Comparison of ENCODE assay signal across 8 cellular contexts in the genomic region with DNA sequence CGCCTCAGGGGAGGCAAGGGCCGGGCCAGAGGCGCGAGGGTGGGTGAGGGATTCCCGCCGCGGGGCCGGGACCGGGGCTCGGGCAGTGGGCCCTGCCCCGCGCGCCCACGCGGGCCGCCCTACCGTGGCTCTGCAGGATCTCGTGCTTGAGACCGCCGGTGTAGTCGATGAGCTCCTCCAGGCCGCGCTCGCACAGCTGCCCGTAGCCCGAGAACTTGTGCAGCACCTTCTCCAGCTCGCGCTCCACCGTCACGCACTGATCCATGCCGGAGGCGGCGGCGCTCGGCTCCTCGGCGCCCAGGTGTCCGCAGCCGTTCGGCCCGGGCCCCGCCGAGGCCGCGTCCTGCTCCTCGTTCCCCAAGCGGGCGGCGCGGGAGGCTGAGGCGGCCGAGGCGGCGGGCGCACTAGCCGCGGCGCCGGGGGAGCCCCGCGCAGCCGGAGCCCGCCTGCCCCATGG. TPM values are rescaled to one million over a fixed set of nuclear protein-coding genes. Genes with fewer than 3 reads are reported as not detected.
DNase-seq lines count a peak whose midpoint lies in the region; ATAC-seq and TF ChIP-seq lines count a peak whose summit lies in the region.
"Not testable (repeated sequence)": the region's sequence is repeated elsewhere in the genome, so short reads cannot be mapped to it uniquely, and the experiment has no call there.

No MANE protein-coding gene starts in this region.

- TF ChIP-seq POLR2A in gastroesophageal sphincter (IDR thresholded peaks at IDR 0.05) = not testable (repeated sequence)

- CTCF ChIA-PET in CD4-positive, alpha-beta memory T cell (lab: Charles Lee; ENCODE audit: partially characterized antibody); T-cell (lab: Charles Lee); naive thymus-derived CD4-positive, alpha-beta T cell (lab: Charles Lee): not testable (repeated sequence)

- not testable (repeated sequence) for H3K27me3 Mint-ChIP-seq in CD4-positive, alpha-beta memory T cell; T-cell; activated naive CD8-positive, alpha-beta T cell treated with anti-CD3 and anti-CD28 coated beads, Interleukin-2, amount 10 ng/mL, durations not matched to agents 7 days and 5 days; naive thymus-derived CD4-positive, alpha-beta T cell

- not testable (repeated sequence) for H3K27me3 ChIP-seq in CD4-positive, alpha-beta memory T cell (ENCODE audit: insufficient read depth, low read length); gastroesophageal sphincter; naive thymus-derived CD4-positive, alpha-beta T cell (ENCODE audit: control insufficient read depth in 2 of 2, insufficient read depth in 2 of 2, low read length in 2 of 2)

- no CpG with 5 or more reads among the region's 63 CpGs for WGBS in gastroesophageal sphincter (ENCODE audit: low coverage in 1 of 2), 2 donors

- POLR2A ChIA-PET in CD4-positive, alpha-beta memory T cell (lab: Charles Lee; ENCODE audit: partially characterized antibody); T-cell (lab: Charles Lee); activated naive CD8-positive, alpha-beta T cell treated with anti-CD3 and anti-CD28 coated beads, Interleukin-2, amount 10 ng/mL, durations not matched to agents 7 days and 5 days (lab: Charles Lee); naive thymus-derived CD4-positive, alpha-beta T cell (lab: Charles Lee): not testable (repeated sequence)

- not testable (repeated sequence) for H3K4me1 ChIP-seq in CD4-positive, alpha-beta memory T cell (ENCODE audit: insufficient read depth, low read length); gastroesophageal sphincter; naive thymus-derived CD4-positive, alpha-beta T cell (ENCODE audit: control insufficient read depth in 2 of 2, insufficient read depth in 2 of 2, low read length in 2 of 2)

- TF ChIP-seq EP300 in gastroesophageal sphincter (IDR thresholded peaks at IDR 0.05) = not testable (repeated sequence)

- not testable (repeated sequence) for H3K4me1 Mint-ChIP-seq in CD4-positive, alpha-beta memory T cell; activated naive CD8-positive, alpha-beta T cell treated with anti-CD3 and anti-CD28 coated beads, Interleukin-2, amount 10 ng/mL, durations not matched to agents 7 days and 5 days
- peaks cover 6 to 12% (median 9%) of the 10 kb centered on the region in 3 donors for H3K4me1 Mint-ChIP-seq in T-cell
- H3K4me1 Mint-ChIP-seq in naive thymus-derived CD4-positive, alpha-beta T cell = peaks cover 0 to 16% (median 11%) of the 10 kb centered on the region in 7 donors

- intact Hi-C loops in CD4-positive, alpha-beta memory T cell (cut with micrococcal nuclease); naive thymus-derived CD4-positive, alpha-beta T cell (cut with micrococcal nuclease): not testable (repeated sequence)

- H3K9me3 Mint-ChIP-seq in CD4-positive, alpha-beta memory T cell; T-cell; activated naive CD8-positive, alpha-beta T cell treated with anti-CD3 and anti-CD28 coated beads, Interleukin-2, amount 10 ng/mL, durations not matched to agents 7 days and 5 days; naive thymus-derived CD4-positive, alpha-beta T cell: not testable (repeated sequence)

- ATAC-seq in GM21381 (IDR thresholded peaks at IDR 0.05; ENCODE audit: unreplicated experiment) (peak; percentile 33), HG03354 (IDR thresholded peaks at IDR 0.05; ENCODE audit: poor library complexity, severe bottlenecking, unreplicated experiment) (peak; percentile 45), T-cell (replicated peaks in 1 of 4) (peak; percentile 36 to 42 (median 42)), gastroesophageal sphincter (peak; percentile 8)
- ATAC-seq in activated naive CD8-positive, alpha-beta T cell treated with anti-CD3 and anti-CD28 coated beads, Interleukin-2, amount 10 ng/mL, durations not matched to agents 7 days and 5 days (ENCODE audit: low read depth) = peak; percentile 26
- peak; percentile 33 for ATAC-seq in naive thymus-derived CD4-positive, alpha-beta T cell

- peak overlapping the region; percentile 56 for H3K27ac ChIP-seq in CD4-positive, alpha-beta memory T cell (ENCODE audit: low read depth, low read length)
- peak overlapping the region; percentile 91 to 100 (median 96) for H3K27ac ChIP-seq in gastroesophageal sphincter
- peak overlapping the region; percentile 78 for H3K27ac ChIP-seq in naive thymus-derived CD4-positive, alpha-beta T cell (ENCODE audit: low read depth, low read length)

- TF ChIP-seq CTCF in gastroesophageal sphincter (IDR thresholded peaks at IDR 0.05) = not testable (repeated sequence)

- not testable (repeated sequence) for H3K9me3 ChIP-seq in CD4-positive, alpha-beta memory T cell (ENCODE audit: control insufficient read depth in 1 of 2, low read length in 2 of 2); gastroesophageal sphincter; naive thymus-derived CD4-positive, alpha-beta T cell (ENCODE audit: control insufficient read depth in 2 of 3, low read length in 3 of 3)

- peak overlapping the region in 5 of 7 donors; percentile 70 to 93 (median 78) for H3K27ac Mint-ChIP-seq in CD4-positive, alpha-beta memory T cell
- H3K27ac Mint-ChIP-seq in T-cell = peak overlapping the region; percentile 46 to 84
- peak overlapping the region; percentile 73 for H3K27ac Mint-ChIP-seq in activated naive CD8-positive, alpha-beta T cell treated with anti-CD3 and anti-CD28 coated beads, Interleukin-2, amount 10 ng/mL, durations not matched to agents 7 days and 5 days
- H3K27ac Mint-ChIP-seq in naive thymus-derived CD4-positive, alpha-beta T cell = peak overlapping the region in 5 of 9 donors; percentile 46 to 93 (median 85)

- peak overlapping the region in 1 of 2 donors; percentile 47 for H3K4me3 ChIP-seq in CD4-positive, alpha-beta memory T cell (ENCODE audit: low read length in 2 of 2)
- H3K4me3 ChIP-seq in gastroesophageal sphincter = peak overlapping the region; percentile 60 to 68
- peak overlapping the region; percentile 32 for H3K4me3 ChIP-seq in naive thymus-derived CD4-positive, alpha-beta T cell (ENCODE audit: low read length)

- H3K36me3 Mint-ChIP-seq in CD4-positive, alpha-beta memory T cell; T-cell; activated naive CD8-positive, alpha-beta T cell treated with anti-CD3 and anti-CD28 coated beads, Interleukin-2, amount 10 ng/mL, durations not matched to agents 7 days and 5 days; naive thymus-derived CD4-positive, alpha-beta T cell: not testable (repeated sequence)

- DNase-seq in CD4-positive, alpha-beta memory T cell = peak in 4 of 5 donors; percentile 63 to 75 (median 72)
- DNase-seq in T-cell = peak in 33 of 34 experiments; percentile 36 to 68 (median 54)
- not testable (repeated sequence) for DNase-seq in activated naive CD8-positive, alpha-beta T cell treated with anti-CD3 and anti-CD28 coated beads, Interleukin-2, amount 10 ng/mL, durations not matched to agents 7 days and 5 days
- DNase-seq in naive thymus-derived CD4-positive, alpha-beta T cell = peak in 7 of 9 donors; percentile 58 to 76 (median 69)
- DNase-seq in stimulated activated CD8-positive, alpha-beta memory T cell treated with anti-CD3 and anti-CD28 coated beads, Interleukin-2, amount 100 ng/mL, for 48 hours (ENCODE audit: low read depth in 2 of 2) = peak; percentile 22 to 40

- H3K36me3 ChIP-seq in CD4-positive, alpha-beta memory T cell (ENCODE audit: insufficient read depth, low read length); gastroesophageal sphincter; naive thymus-derived CD4-positive, alpha-beta T cell (ENCODE audit: control insufficient read depth in 2 of 3, insufficient read depth in 3 of 3, low read length in 3 of 3): not testable (repeated sequence)

- H3K4me3 Mint-ChIP-seq in CD4-positive, alpha-beta memory T cell = peak overlapping the region; percentile 65 to 86 (median 81)
- H3K4me3 Mint-ChIP-seq in T-cell = peak overlapping the region; percentile 75 to 89 (median 77)
- H3K4me3 Mint-ChIP-seq in activated naive CD8-positive, alpha-beta T cell treated with anti-CD3 and anti-CD28 coated beads, Interleukin-2, amount 10 ng/mL, durations not matched to agents 7 days and 5 days = peak overlapping the region; percentile 78
- H3K4me3 Mint-ChIP-seq in naive thymus-derived CD4-positive, alpha-beta T cell = peak overlapping the region; percentile 68 to 91 (median 82)

RNA-seq across cellular contexts. Expression of gene PLGLB1, which starts 54.2 kb away (rescaled TPM):
- 10 to 100 TPM; 11.7 to 17.8 TPM for total RNA-seq in CD4-positive, alpha-beta memory T cell
- polyA plus RNA-seq in CD4-positive, alpha-beta memory T cell = 1 to 10 TPM in 1 of 2 donors, under 1 TPM in 1; 0.79 to 2.2 TPM
- total RNA-seq in T-cell (10 to 100 TPM in 3 of 5 donors, 1 to 10 TPM in 2; 3.3 to 14.5 (median 11.3) TPM), gastroesophageal sphincter (1 to 10 TPM in 3 of 4 donors, not detected in 1; 1.0 to 7.5 (median 4.3) TPM)
- total RNA-seq in activated naive CD8-positive, alpha-beta T cell treated with anti-CD3 and anti-CD28 coated beads, Interleukin-2, amount 10 ng/mL, durations not matched to agents 7 days and 5 days = 10 to 100 TPM in 1 of 2 experiments, 1 to 10 TPM in 1; 7.9 to 14.0 TPM
- 10 to 100 TPM in 2 of 5 experiments, 1 to 10 TPM in 3; 2.5 to 20.7 (median 4.0) TPM for total RNA-seq in naive thymus-derived CD4-positive, alpha-beta T cell
- 1 to 10 TPM in 1 of 2 donors, under 1 TPM in 1; 0.85 to 1.4 TPM for polyA plus RNA-seq in naive thymus-derived CD4-positive, alpha-beta T cell
